In the genomic region with DNA sequence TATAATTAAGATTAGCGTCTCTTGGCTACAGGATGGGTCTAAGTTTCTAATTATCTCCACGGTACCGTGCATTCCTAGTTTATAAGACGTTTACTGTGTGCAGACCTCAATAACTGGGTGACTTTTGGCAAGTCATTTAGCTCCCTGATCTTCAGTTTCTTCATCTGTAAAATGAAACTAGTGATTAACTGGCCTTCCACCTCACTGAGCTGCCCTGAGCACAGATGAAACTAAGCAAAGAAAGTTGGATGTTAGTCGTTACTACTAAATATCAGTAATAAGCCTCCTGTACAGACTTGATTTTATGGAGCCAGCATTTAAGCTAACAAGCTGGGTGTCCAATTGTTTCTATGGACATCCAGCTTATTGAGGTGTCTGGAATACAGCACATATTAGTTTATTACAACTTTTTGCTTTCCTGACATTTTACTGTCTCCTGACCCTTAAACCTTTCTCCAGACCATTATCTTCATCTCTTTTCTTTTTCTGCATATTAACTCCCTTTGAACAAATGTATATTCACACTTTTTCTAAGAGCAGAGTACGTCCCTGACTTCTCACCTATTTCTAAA, we compare ENCODE assay signal across 11 cellular contexts. TPM values are rescaled to one million over a fixed set of nuclear protein-coding genes. Genes with fewer than 3 reads are reported as not detected.
DNase-seq lines count a peak whose midpoint lies in the region; ATAC-seq and TF ChIP-seq lines count a peak whose summit lies in the region.
"Had no signal": no experiment of that assay in that cellular context is flagged by ENCODE, and none has a peak within 500 bp of the region (broad histone marks: within the 10 kb centered on the region; RNA-seq: fewer than 3 reads in every experiment).

No MANE protein-coding gene starts in this region.

- BruUV-seq in MCF 10A (replicated peaks; lab: Mats Ljungman, UMichigan): no TSS peak

- no peaks in the 10 kb centered on the region for H3K36me3 Mint-ChIP-seq in T-helper 2 cell treated with Interferon-gamma antibody and Interleukin-4, amounts not matched to agents 5 μg/mL and 100 μg/mL, for 36 hours (ENCODE audit: low read depth)
- H3K36me3 Mint-ChIP-seq in MCF 10A (ENCODE audit: insufficient read depth, unreplicated experiment): no peaks in the 10 kb centered on the region

- H3K9me3 Mint-ChIP-seq in T-helper 2 cell treated with Interferon-gamma antibody and Interleukin-4, amounts not matched to agents 5 μg/mL and 100 μg/mL, for 36 hours: no peaks in the 10 kb centered on the region
- H3K9me3 Mint-ChIP-seq in MCF 10A (ENCODE audit: unreplicated experiment): no peaks in the 10 kb centered on the region

- peak overlapping the region; percentile 39 for H3K4me3 Mint-ChIP-seq in T-helper 2 cell treated with Interferon-gamma antibody and Interleukin-4, amounts not matched to agents 5 μg/mL and 100 μg/mL, for 36 hours
- H3K4me3 Mint-ChIP-seq in MCF 10A (ENCODE audit: unreplicated experiment): peak overlapping the region; percentile 39

- CTCF ChIA-PET in MCF 10A (lab: Yijun Ruan, JAX) (interaction anchor here (0.5 to 2.0 kb wide), 7 partner anchors 13 to 1540 kb away, joined by 3 to 8 read pairs (median 6); no protein-coding TSS in a partner anchor), RWPE1 (lab: Yijun Ruan, JAX) (interaction anchor here (0.7 kb wide), 1 partner anchor 43 kb away, joined by 6 read pairs; no protein-coding TSS in a partner anchor)

- POLR2A ChIA-PET in MCF 10A (lab: Yijun Ruan, JAX) (interaction anchor here (0.6 to 1.6 kb wide), 5 partner anchors 9 to 24 kb away, joined by 3 to 6 read pairs (median 3); no protein-coding TSS in a partner anchor), RWPE1 (lab: Yijun Ruan, JAX; ENCODE audit: low non-redundant PET) (no interaction called here)

- ATAC-seq in HG02938 (IDR thresholded peaks at IDR 0.05; ENCODE audit: unreplicated experiment) (peak; percentile 38), GM19324 (IDR thresholded peaks at IDR 0.05; ENCODE audit: low FRiP score, unreplicated experiment) (no peak)

- no peak for DNase-seq in T-helper 2 cell treated with Interferon-gamma antibody and Interleukin-4, amounts not matched to agents 5 μg/mL and 100 μg/mL, for 36 hours (ENCODE audit: low spot score)
- no peak for DNase-seq in T-helper 2 cell
- DNase-seq in MCF 10A (ENCODE audit: unreplicated experiment): no peak
- no peak for DNase-seq in retinal pigment epithelial cell (ENCODE audit: low read depth)
- no peak for DNase-seq in COLO829 (ENCODE audit: low spot score)
- DNase-seq in RWPE1 (ENCODE audit: low spot score): no peak
- DNase-seq: NCI-H1092 had no signal

- H3K27me3 Mint-ChIP-seq in T-helper 2 cell treated with Interferon-gamma antibody and Interleukin-4, amounts not matched to agents 5 μg/mL and 100 μg/mL, for 36 hours (ENCODE audit: low read depth): peaks cover 41% of the 10 kb centered on the region
- H3K27me3 Mint-ChIP-seq in MCF 10A (ENCODE audit: insufficient read depth, unreplicated experiment): peaks cover 40% of the 10 kb centered on the region

- intact Hi-C loops in MCF 10A (cut with micrococcal nuclease): no loop called here

- H3K4me1 Mint-ChIP-seq in T-helper 2 cell treated with Interferon-gamma antibody and Interleukin-4, amounts not matched to agents 5 μg/mL and 100 μg/mL, for 36 hours (ENCODE audit: low read depth): peaks cover 12% of the 10 kb centered on the region
- H3K4me1 Mint-ChIP-seq in MCF 10A (ENCODE audit: insufficient read depth, unreplicated experiment): no peaks in the 10 kb centered on the region

- TF ChIP-seq CTCF in MCF 10A (IDR thresholded peaks at IDR 0.05; ENCODE audit: unreplicated experiment) (no peak), retinal pigment epithelial cell (conservative IDR thresholded peaks at IDR 0.05; ENCODE audit: low read depth, low read length) (no peak), RWPE1 (conservative IDR thresholded peaks at IDR 0.05; ENCODE audit: low read depth) (no peak)

- no peak overlapping the region for H3K27ac Mint-ChIP-seq in T-helper 2 cell treated with Interferon-gamma antibody and Interleukin-4, amounts not matched to agents 5 μg/mL and 100 μg/mL, for 36 hours
- no peak overlapping the region for H3K27ac Mint-ChIP-seq in MCF 10A (ENCODE audit: low read depth, unreplicated experiment)

- H3K4me3 ChIP-seq in retinal pigment epithelial cell (ENCODE audit: low read length): peak overlapping the region; percentile 50

- H3K27ac ChIP-seq in RWPE1: no peak overlapping the region

RNA-seq across cellular contexts. Expression of a gene that starts 1.1 kb away (rescaled TPM):
- not detected in 2 replicates for total RNA-seq in MCF 10A (2022)
- total RNA-seq: A673, smooth muscle cell had no signal

RNA-seq across cellular contexts. Expression of a gene that starts 40.7 kb away (rescaled TPM):
- not detected in 2 replicates for total RNA-seq in MCF 10A (2022)
- total RNA-seq: A673, smooth muscle cell had no signal
